ENCODE assay signal across 8 cellular contexts in the genomic region with DNA sequence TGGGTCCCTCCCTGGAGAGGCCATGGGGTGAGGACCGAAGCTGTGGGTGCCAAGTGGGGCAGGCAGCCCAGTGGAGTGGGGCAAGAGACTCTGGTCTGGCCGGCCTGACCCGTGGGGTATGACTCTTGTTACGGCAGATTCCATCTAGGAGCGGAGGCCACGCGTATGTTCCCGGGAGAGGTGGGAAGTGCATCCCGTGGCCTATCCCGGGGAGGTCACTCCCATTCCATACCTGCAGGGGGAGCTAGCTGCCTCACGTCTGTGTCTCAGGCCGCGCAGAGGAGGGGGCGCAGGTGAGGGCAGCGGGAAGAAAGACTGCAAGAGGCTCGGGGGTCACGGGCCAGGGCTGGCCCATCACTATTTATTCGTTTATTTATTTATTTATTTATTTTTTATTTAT. TPM values are rescaled to one million over a fixed set of nuclear protein-coding genes. Genes with fewer than 3 reads are reported as not detected.
A peak's percentile ranks its signal among the peaks of the same experiment; 100 is the strongest.
DNase-seq lines count a peak whose midpoint lies in the region; ATAC-seq and TF ChIP-seq lines count a peak whose summit lies in the region.

No MANE protein-coding gene starts in this region.

- 40 to 71% (median 54%) methylated on average over 18 of the region's 18 CpGs for WGBS in ovary, 3 donors

- CTCF ChIA-PET in A673 (lab: Charles Lee): interaction anchor here (0.5 to 0.8 kb wide), 4 partner anchors 16 to 833 kb away, joined by 3 to 6 read pairs (median 5); no protein-coding TSS in a partner anchor

- H3F3A ChIP-seq in SU-DHL-6 (ENCODE audit: insufficient read depth): peaks cover 11% of the 10 kb centered on the region; the same call in 1 of the 2 replicates

- H3K4me3 ChIP-seq in A673 (ENCODE audit: low read depth, low read length, poor library complexity, severe bottlenecking): no peak overlapping the region
- no peak overlapping the region for H3K4me3 ChIP-seq in GM12864 (ENCODE audit: low read depth, low read length)
- H3K4me3 ChIP-seq in SU-DHL-6 (ENCODE audit: insufficient read depth, low read length, poor library complexity, severe bottlenecking): no peak overlapping the region
- no peak overlapping the region for H3K4me3 ChIP-seq in epithelial cell of esophagus (ENCODE audit: low read length)
- H3K4me3 ChIP-seq in ovary: no peak overlapping the region

- H3K27me3 ChIP-seq in A673 (replicated peaks; ENCODE audit: insufficient read depth, low read depth, low read length, poor library complexity) (no peaks in the 10 kb centered on the region), SU-DHL-6 (ENCODE audit: low read length) (no peaks in the 10 kb centered on the region), ovary (no peaks in the 10 kb centered on the region)

- no peak for TF ChIP-seq EP300 in ovary (IDR thresholded peaks at IDR 0.05)

- peak; percentile 60 for DNase-seq in A673 (ENCODE audit: low spot score)
- no peak for DNase-seq in GM12864 (ENCODE audit: low read depth)
- DNase-seq in epithelial cell of esophagus (ENCODE audit: low read depth): peak; percentile 44
- peak in 4 of 5 donors; percentile 27 to 65 (median 60) for DNase-seq in ovary
- DNase-seq in activated CD8-positive, alpha-beta memory T cell treated with anti-CD3 and anti-CD28 coated beads, Interleukin-2, amount 50 U/mL, for 48 hours: no peak
- no peak for DNase-seq in GF-D8 (lab: John Stamatoyannopoulos, UW)

- POLR2A ChIA-PET in A673 (lab: Charles Lee; ENCODE audit: low non-redundant PET): no interaction called here

- TF ChIP-seq CTCF in A673 (conservative IDR thresholded peaks at IDR 0.05; ENCODE audit: low read depth, low read length) (peak; percentile 73), GM12864 (IDR thresholded peaks at IDR 0.05; ENCODE audit: low read depth, low read length, missing control alignments) (peak; percentile 48), SU-DHL-6 (IDR thresholded peaks at IDR 0.05; ENCODE audit: insufficient read depth, low read length, poor library complexity, severe bottlenecking) (peak; percentile 34), epithelial cell of esophagus (IDR thresholded peaks at IDR 0.05; ENCODE audit: insufficient read depth, low read depth, low read length, missing control alignments) (peak; percentile 61), ovary (IDR thresholded peaks at IDR 0.05) (peak in 1 of 3 donors; percentile 29)

- H4K20me1 ChIP-seq in SU-DHL-6 (ENCODE audit: low read depth, low read length): no peaks in the 10 kb centered on the region

- ATAC-seq in HG03521 (IDR thresholded peaks at IDR 0.05; ENCODE audit: unreplicated experiment): no peak

- peaks cover 80% of the 10 kb centered on the region for H3K79me2 ChIP-seq in SU-DHL-6 (ENCODE audit: insufficient read depth, low read length)

- H3K9me3 ChIP-seq in A673 (ENCODE audit: low read depth, low read length, poor library complexity, severe bottlenecking) (no peaks in the 10 kb centered on the region), SU-DHL-6 (ENCODE audit: insufficient read depth, low read length) (no peaks in the 10 kb centered on the region), ovary (no peaks in the 10 kb centered on the region)

- no peak overlapping the region for H3K9ac ChIP-seq in SU-DHL-6 (ENCODE audit: low read length)

- no TSS peak for BruUV-seq in A673 (replicated peaks; lab: Mats Ljungman, UMichigan)

- H3K27ac ChIP-seq in A673 (ENCODE audit: low read depth, low read length, poor library complexity, severe bottlenecking) (no peak overlapping the region), SU-DHL-6 (ENCODE audit: low read depth, low read length) (no peak overlapping the region), ovary (no peak overlapping the region)

- H3K4me1 ChIP-seq in A673 (ENCODE audit: insufficient read depth, low read length, poor library complexity, severe bottlenecking) (peaks cover 16% of the 10 kb centered on the region), ovary (ENCODE audit: insufficient read depth) (peaks cover 10% of the 10 kb centered on the region)

- no peak for TF ChIP-seq POLR2A in ovary (IDR thresholded peaks at IDR 0.05)

- peaks cover 8% of the 10 kb centered on the region for H3K36me3 ChIP-seq in A673 (ENCODE audit: insufficient read depth, low read length, poor library complexity, severe bottlenecking)
- no peaks in the 10 kb centered on the region for H3K36me3 ChIP-seq in SU-DHL-6 (ENCODE audit: low read length)
- H3K36me3 ChIP-seq in ovary: no peaks in the 10 kb centered on the region

- H3K9me2 ChIP-seq in SU-DHL-6 (replicated peaks; ENCODE audit: insufficient read depth, low read length): no peaks in the 10 kb centered on the region

- H3K4me2 ChIP-seq in SU-DHL-6 (ENCODE audit: low read depth, low read length, poor library complexity, severe bottlenecking): no peak overlapping the region

- no peak overlapping the region for H2AFZ ChIP-seq in SU-DHL-6 (ENCODE audit: low read depth, low read length, severe bottlenecking)

- intact Hi-C loops in A673 (cut with micrococcal nuclease; ENCODE audit: unreplicated experiment) (no loop called here), ovary (cut with DNase I) (no loop called here)

RNA-seq across cellular contexts. Expression of a gene that starts 4.9 kb away (rescaled TPM):
- total RNA-seq in A673 (2021): 108 and 118 TPM in 2 replicates
- 10 to 100 TPM; 35.9 to 65.4 (median 50.7) TPM for total RNA-seq in ovary
- polyA plus RNA-seq in ovary: 10 to 100 TPM in 1 of 2 donors, 1 to 10 TPM in 1; 5.9 to 48.7 TPM

RNA-seq across cellular contexts. Expression of a gene that starts 40.7 kb away (rescaled TPM):
- total RNA-seq in A673 (2021) (14.1 and 18.0 TPM in 2 replicates), ovary (10 to 100 TPM in 1 of 7 donors, 1 to 10 TPM in 6; 2.6 to 13.7 (median 4.6) TPM)
- 1 to 10 TPM in 1 of 2 donors, not detected in 1; 2.3 TPM for polyA plus RNA-seq in ovary

RNA-seq across cellular contexts. Expression of a gene that starts 40.7 kb away (rescaled TPM):
- total RNA-seq in A673 (2021) (88.4 and 98.8 TPM in 2 replicates), ovary (10 to 100 TPM; 32.0 to 87.0 (median 62.6) TPM)
- polyA plus RNA-seq in ovary: 10 to 100 TPM; 11.7 to 31.1 TPM

Comparison
In these comparisons a context has a peak if more than half of its experiments do, and no peak if none do; other contexts are left out.
1. DNase-seq: peak in A673 (single experiment), epithelial cell of esophagus (single experiment) and ovary (4 of 5); none in GM12864 (single experiment), activated CD8-positive, alpha-beta memory T cell treated with anti-CD3 and anti-CD28 coated beads, Interleukin-2, amount 50 U/mL, for 48 hours (single experiment) and GF-D8 (single experiment).